Comparison of ENCODE assay signal across 17 cellular contexts in the genomic region with DNA sequence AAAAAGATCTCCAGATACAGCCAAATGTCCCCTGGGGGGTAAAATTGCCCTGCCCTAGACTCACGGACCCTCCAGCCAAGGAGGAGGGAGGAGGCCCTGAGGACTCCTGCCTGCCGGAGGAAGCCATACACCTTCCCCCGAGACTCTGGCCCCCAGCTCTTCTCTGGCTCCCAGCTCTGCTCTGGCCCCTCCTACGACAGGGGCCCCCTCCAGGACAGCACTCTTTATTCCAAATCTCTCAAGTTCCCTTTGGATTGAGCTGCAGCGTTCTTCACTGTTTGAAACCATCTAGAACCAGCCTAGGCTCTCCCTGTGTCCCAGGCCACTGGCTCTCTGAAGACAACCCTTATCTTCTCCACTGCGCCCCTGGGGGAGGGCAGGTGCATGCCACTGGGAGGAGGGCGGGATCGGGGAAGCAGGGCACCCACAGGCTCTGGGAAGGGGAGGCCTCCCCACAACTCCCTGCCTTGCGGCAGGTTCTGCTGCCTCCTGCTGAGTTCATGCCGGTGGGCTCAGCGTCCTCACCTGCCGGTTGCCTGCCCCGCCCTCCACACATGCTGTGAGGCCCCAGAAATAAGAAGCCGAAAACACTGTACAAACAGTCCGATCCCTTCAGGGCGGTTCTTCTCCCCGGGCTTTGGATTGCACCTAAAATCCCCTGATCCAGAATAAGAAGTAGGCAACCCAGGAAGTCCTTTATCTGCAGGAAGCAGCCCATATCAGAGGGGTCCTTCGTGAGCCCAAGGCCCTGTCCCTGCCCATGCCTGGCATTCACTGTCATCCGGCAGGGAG.
DNase-seq lines count a peak whose midpoint lies in the region; ATAC-seq and TF ChIP-seq lines count a peak whose summit lies in the region.
"Had no signal": no experiment of that assay in that cellular context is flagged by ENCODE, and none has a peak within 500 bp of the region (broad histone marks: within the 10 kb centered on the region; RNA-seq: fewer than 3 reads in every experiment).

No MANE protein-coding gene starts in this region.

- DNase-seq in COLO668 (lab: John Stamatoyannopoulos, UW; ENCODE audit: unreplicated experiment), result peak; percentile 56
- peak; percentile 40 for DNase-seq in H9
- peak; percentile 60 for DNase-seq in coronary artery (ENCODE audit: low spot score)
- DNase-seq in nephron progenitor cell, result no peak
- no peak for DNase-seq in activated naive CD8-positive, alpha-beta T cell treated with anti-CD3 and anti-CD28 coated beads for 36 hours
- no peak for DNase-seq in activated CD4-positive, alpha-beta T cell treated with anti-CD3 and anti-CD28 coated beads, Interleukin-2, amount 50 U/mL, for 1 hour
- DNase-seq: activated CD8-positive, alpha-beta T cell treated with anti-CD3 and anti-CD28 coated beads, Interleukin-2, amount 10 ng/mL, durations not matched to agents 7 days and 5 days; dermis blood vessel endothelial cell; foreskin fibroblast; midbrain; NCI-H1092 treated with DMSO at 0.1 percent for 48 hours; NCI-H82; PC-3; stimulated activated CD4-positive, alpha-beta T cell treated with anti-CD3 and anti-CD28 coated beads, Interleukin-15, amount 100 ng/mL, for 24 hours; T-helper 2 cell had no signal

- no peak overlapping the region for H3K4me3 ChIP-seq in coronary artery
- H3K4me3 ChIP-seq: breast epithelium had no signal

- H3K4me2 ChIP-seq in H9 (ENCODE audit: insufficient read depth, insufficient read length, low read length), result no peak overlapping the region

- H4K91ac ChIP-seq in H9 (ENCODE audit: insufficient read length, low read depth, low read length), result no peak overlapping the region

- no peak overlapping the region for H2BK20ac ChIP-seq in H9 (ENCODE audit: low read depth, low read length, poor library complexity, severe bottlenecking)

- H2BK15ac ChIP-seq in H9 (ENCODE audit: low read depth, low read length), result no peak overlapping the region

- no peak overlapping the region for H2AFZ ChIP-seq in H9 (ENCODE audit: low read length)

- peaks cover 65% of the 10 kb centered on the region for H3K27me3 Mint-ChIP-seq in H9 (ENCODE audit: low read depth)
- peaks cover 10% of the 10 kb centered on the region for H3K27me3 Mint-ChIP-seq in nephron progenitor cell (ENCODE audit: low read depth, poor library complexity)
- peaks cover 10% of the 10 kb centered on the region for H3K27me3 Mint-ChIP-seq in activated naive CD8-positive, alpha-beta T cell treated with anti-CD3 and anti-CD28 coated beads for 36 hours

- no peak overlapping the region for H4K8ac ChIP-seq in H9 (replicated peaks; ENCODE audit: insufficient read length, low read depth, low read length)

- H2BK12ac ChIP-seq in H9 (ENCODE audit: insufficient read length, low read depth, low read length), result no peak overlapping the region

- H3K4me1 Mint-ChIP-seq in H9 (peaks cover 21 to 22% of the 10 kb centered on the region in 2 experiments), nephron progenitor cell (peaks cover 79% of the 10 kb centered on the region)
- H3K4me1 Mint-ChIP-seq in activated naive CD8-positive, alpha-beta T cell treated with anti-CD3 and anti-CD28 coated beads for 36 hours, result no peaks in the 10 kb centered on the region

- no peak overlapping the region for H2AK5ac ChIP-seq in H9 (ENCODE audit: insufficient read length, low read length)

- no peaks in the 10 kb centered on the region for H3K79me2 ChIP-seq in H9 (ENCODE audit: insufficient read depth, low read length)

- H3K4me3 Mint-ChIP-seq in H9 (no peak overlapping the region), nephron progenitor cell (peak overlapping the region; percentile 21)
- H3K4me3 Mint-ChIP-seq in activated naive CD8-positive, alpha-beta T cell treated with anti-CD3 and anti-CD28 coated beads for 36 hours, result no peak overlapping the region
- H3K4me3 Mint-ChIP-seq: activated CD8-positive, alpha-beta T cell treated with anti-CD3 and anti-CD28 coated beads, Interleukin-2, amount 10 ng/mL, durations not matched to agents 7 days and 5 days had no signal

- TF ChIP-seq CTCF in H9 (conservative IDR thresholded peaks at IDR 0.05) (peak; percentile 41), coronary artery (IDR thresholded peaks at IDR 0.05) (no peak), nephron progenitor cell (IDR thresholded peaks at IDR 0.05) (no peak)

- no peaks in the 10 kb centered on the region for H3K23me2 ChIP-seq in H9 (ENCODE audit: insufficient read length, low read depth, low read length, poor library complexity, severe bottlenecking)

- no peaks in the 10 kb centered on the region for H3K27me3 ChIP-seq in H9 (ENCODE audit: insufficient read depth, low read length)
- H3K27me3 ChIP-seq: breast epithelium had no signal

- no peak overlapping the region; the same call in 1 of the 2 replicates for H3K14ac ChIP-seq in H9 (ENCODE audit: insufficient read depth, low read length)

- H3K9me3 Mint-ChIP-seq in H9 (no peaks in the 10 kb centered on the region; a peak in 2 of 5 replicates), nephron progenitor cell (no peaks in the 10 kb centered on the region)
- H3K9me3 Mint-ChIP-seq in activated naive CD8-positive, alpha-beta T cell treated with anti-CD3 and anti-CD28 coated beads for 36 hours, result no peaks in the 10 kb centered on the region

- no peak overlapping the region for H3K9ac ChIP-seq in H9 (ENCODE audit: extremely low read depth, insufficient read length, low read length)

- no peak overlapping the region for H3K27ac Mint-ChIP-seq in H9
- no peak overlapping the region for H3K27ac Mint-ChIP-seq in nephron progenitor cell
- H3K27ac Mint-ChIP-seq in activated naive CD8-positive, alpha-beta T cell treated with anti-CD3 and anti-CD28 coated beads for 36 hours, result no peak overlapping the region
- H3K27ac Mint-ChIP-seq: activated CD8-positive, alpha-beta T cell treated with anti-CD3 and anti-CD28 coated beads, Interleukin-2, amount 10 ng/mL, durations not matched to agents 7 days and 5 days had no signal

- no peak overlapping the region for H3K56ac ChIP-seq in H9 (ENCODE audit: insufficient read length, low read depth, low read length)

- no CpG with 5 or more reads among the region's 19 CpGs for WGBS in H9 (ENCODE audit: extremely low coverage, insufficient read length, low lambda C conversion rate)

- H4K20me1 ChIP-seq in H9 (ENCODE audit: control insufficient read depth, insufficient read depth, insufficient read length), result no peaks in the 10 kb centered on the region

- H3K4me1 ChIP-seq in H9 (ENCODE audit: insufficient read depth, low read length), result no peaks in the 10 kb centered on the region
- H3K4me1 ChIP-seq: breast epithelium had no signal

- H3K36me3 Mint-ChIP-seq in H9 (ENCODE audit: insufficient read depth in 1 of 3, low read depth in 3 of 3) (no peaks in the 10 kb centered on the region; a peak in 1 of 7 replicates), nephron progenitor cell (ENCODE audit: low read depth) (no peaks in the 10 kb centered on the region)
- no peaks in the 10 kb centered on the region for H3K36me3 Mint-ChIP-seq in activated naive CD8-positive, alpha-beta T cell treated with anti-CD3 and anti-CD28 coated beads for 36 hours

- H2BK120ac ChIP-seq in H9 (ENCODE audit: low read depth, low read length, poor library complexity, severe bottlenecking), result no peak overlapping the region

- no peak overlapping the region for H2BK5ac ChIP-seq in H9 (ENCODE audit: insufficient read length, low read length)

- H3K4ac ChIP-seq in H9 (ENCODE audit: low read depth, low read length), result no peak overlapping the region

- no peak overlapping the region for H3T11ph ChIP-seq in H9 (ENCODE audit: low read length)

- no peak for ATAC-seq in GM21381 (IDR thresholded peaks at IDR 0.05; ENCODE audit: unreplicated experiment)
- ATAC-seq: activated CD8-positive, alpha-beta T cell treated with anti-CD3 and anti-CD28 coated beads, Interleukin-2, amount 10 ng/mL, durations not matched to agents 7 days and 5 days; PC-3 had no signal

- no peak overlapping the region for H4K5ac ChIP-seq in H9 (ENCODE audit: insufficient read length, low read depth, low read length)

- H3K23ac ChIP-seq in H9 (ENCODE audit: insufficient read length, low read depth, low read length), result no peak overlapping the region

- H3K9me3 ChIP-seq in H9 (ENCODE audit: control insufficient read depth, low read depth, low read length), result no peaks in the 10 kb centered on the region
- H3K9me3 ChIP-seq: breast epithelium had no signal

- H3K79me1 ChIP-seq in H9 (ENCODE audit: insufficient read depth, low read depth, low read length, poor library complexity, severe bottlenecking), result no peaks in the 10 kb centered on the region

- no peak overlapping the region for H3K27ac ChIP-seq in H9 (ENCODE audit: insufficient read length, low read depth, low read length)
- no peak overlapping the region for H3K27ac ChIP-seq in coronary artery
- H3K27ac ChIP-seq: breast epithelium had no signal

- no peak overlapping the region for H3K18ac ChIP-seq in H9 (ENCODE audit: insufficient read length, low read depth, low read length)

Comparison
In these comparisons a context has a peak if more than half of its experiments do, and no peak if none do; other contexts are left out.
1. DNase-seq: peak in COLO668 (single experiment), H9 (single experiment) and coronary artery (single experiment); none in nephron progenitor cell (single experiment), activated naive CD8-positive, alpha-beta T cell treated with anti-CD3 and anti-CD28 coated beads for 36 hours (single experiment) and activated CD4-positive, alpha-beta T cell treated with anti-CD3 and anti-CD28 coated beads, Interleukin-2, amount 50 U/mL, for 1 hour (single experiment).